Comparison of ENCODE assay signal across 29 cellular contexts in the genomic region with DNA sequence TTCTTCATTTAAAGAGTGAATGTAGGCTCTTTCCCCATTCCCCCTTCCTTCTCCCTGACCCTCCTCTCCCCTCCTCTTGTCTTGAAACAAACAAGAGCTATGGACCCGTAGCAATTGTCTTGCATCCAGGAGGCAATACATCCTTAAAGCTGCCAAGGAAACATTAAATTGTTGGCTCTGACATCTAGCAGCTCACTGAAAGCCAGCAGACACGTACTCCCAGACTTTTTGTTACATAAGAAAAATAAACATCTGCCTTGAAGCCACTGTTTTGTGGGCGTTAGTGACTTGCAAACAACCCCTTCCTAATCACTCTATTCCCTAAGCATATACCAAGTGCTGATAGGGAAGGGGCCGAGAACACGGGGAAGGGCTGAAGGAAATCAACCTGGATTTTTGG. TPM values are rescaled to one million over a fixed set of nuclear protein-coding genes. Genes with fewer than 3 reads are reported as not detected.
A peak's percentile ranks its signal among the peaks of the same experiment; 100 is the strongest.
DNase-seq lines count a peak whose midpoint lies in the region; ATAC-seq and TF ChIP-seq lines count a peak whose summit lies in the region.
"Had no signal": no experiment of that assay in that cellular context is flagged by ENCODE, and none has a peak within 500 bp of the region (broad histone marks: within the 10 kb centered on the region; RNA-seq: fewer than 3 reads in every experiment).

No MANE protein-coding gene starts in this region.

- WGBS in neuronal stem cell (ENCODE audit: extremely low coverage in 2 of 2, insufficient read length in 2 of 2, insufficient replicate concordance in 1 of 2), 2 donors = no CpG with 5 or more reads among the region's 5 CpGs
- WGBS in esophagus muscularis mucosa = 21% methylated on average over 5 of the region's 5 CpGs

- H4K91ac ChIP-seq in neuronal stem cell (ENCODE audit: low read depth, low read length, poor library complexity) = no peak overlapping the region

- H3K27me3 ChIP-seq in fibroblast of lung (ENCODE audit: control insufficient read depth, insufficient read depth, low read length) (no peaks in the 10 kb centered on the region), neuronal stem cell (ENCODE audit: control insufficient read depth in 3 of 3, insufficient read depth in 3 of 3, low read depth in 1 of 3, low read length in 3 of 3) (no peaks in the 10 kb centered on the region), esophagus muscularis mucosa (no peaks in the 10 kb centered on the region)
- H3K27me3 ChIP-seq: gastroesophageal sphincter, tibial artery had no signal

- DNase-seq in AG20443 (ENCODE audit: low spot score) (peak; percentile 28), NCI-H774 (lab: John Stamatoyannopoulos, UW) (peak; percentile 30), fibroblast of lung (ENCODE audit: low read depth in 2 of 2) (peak; percentile 23 to 36), neuronal stem cell (ENCODE audit: low spot score) (no peak), esophagus muscularis mucosa (ENCODE audit: extremely low spot score) (no peak), ecto neural progenitor cell (ENCODE audit: low spot score) (no peak), amniotic stem cell (lab: John Stamatoyannopoulos, UW) (no peak)
- DNase-seq: activated CD4-positive, alpha-beta memory T cell treated with anti-CD3 and anti-CD28 coated beads for 36 hours; effector CD4-positive, alpha-beta T cell; naive B cell; NCI-H1048; NCI-H1694 treated with DMSO at 0.1 percent for 48 hours; NCI-H526; stimulated activated CD8-positive, alpha-beta memory T cell treated with anti-CD3 and anti-CD28 coated beads, Interleukin-4, amount 100 ng/mL, for 48 hours; stimulated activated naive CD8-positive, alpha-beta T cell treated with anti-CD3 and anti-CD28 coated beads, Interleukin-15, amount 100 ng/mL, for 72 hours; T-cell; tibial artery had no signal

- H3K18ac ChIP-seq in neuronal stem cell (ENCODE audit: low read length) = no peak overlapping the region

- H2BK120ac ChIP-seq in neuronal stem cell (ENCODE audit: low read depth, low read length) = no peak overlapping the region

- ATAC-seq in HG03432 (IDR thresholded peaks at IDR 0.05; ENCODE audit: unreplicated experiment) = no peak
- ATAC-seq: gastroesophageal sphincter; HCT116; stimulated activated naive CD8-positive, alpha-beta T cell treated with anti-CD3 and anti-CD28 coated beads, Interleukin-15, amount 100 ng/mL, for 72 hours; T-cell had no signal

- no peaks in the 10 kb centered on the region for H3K79me2 ChIP-seq in fibroblast of lung (ENCODE audit: control insufficient read depth, insufficient read depth, low read length)

- no peak for TF ChIP-seq EP300 in esophagus muscularis mucosa (IDR thresholded peaks at IDR 0.05)

- no peak overlapping the region for H2BK15ac ChIP-seq in neuronal stem cell (ENCODE audit: low read length)

- H3K4me2 ChIP-seq in fibroblast of lung (ENCODE audit: extremely low read depth, insufficient read depth, low read length) (no peak overlapping the region), neuronal stem cell (ENCODE audit: insufficient read depth, low read length, poor library complexity, severe bottlenecking) (no peak overlapping the region)

- no peak overlapping the region for H2BK5ac ChIP-seq in neuronal stem cell (ENCODE audit: low read length)

- no peak overlapping the region for H3K9ac ChIP-seq in fibroblast of lung (ENCODE audit: insufficient read depth, low read length)
- no peak overlapping the region for H3K9ac ChIP-seq in neuronal stem cell (ENCODE audit: low read depth, low read length, poor library complexity)

- no peak overlapping the region for H3K4me3 ChIP-seq in fibroblast of lung (replicated peaks in 1 of 4; ENCODE audit: control extremely low read depth in 1 of 4, insufficient read depth in 1 of 4, low read depth in 3 of 4, low read length in 4 of 4)
- no peak overlapping the region for H3K4me3 ChIP-seq in neuronal stem cell (ENCODE audit: low read length in 2 of 2)
- H3K4me3 ChIP-seq in esophagus muscularis mucosa = no peak overlapping the region
- H3K4me3 ChIP-seq: gastroesophageal sphincter, skin epidermis, tibial artery had no signal

- no peak overlapping the region for H2AFZ ChIP-seq in fibroblast of lung (ENCODE audit: low read length)
- peak overlapping the region; percentile 60 for H2AFZ ChIP-seq in neuronal stem cell (ENCODE audit: low read length)

- no peak overlapping the region for H2AK5ac ChIP-seq in neuronal stem cell (ENCODE audit: low read depth, low read length)

- H3K27ac ChIP-seq in fibroblast of lung (ENCODE audit: insufficient read depth, low read length) = no peak overlapping the region
- H3K27ac ChIP-seq in neuronal stem cell (replicated peaks; ENCODE audit: low read length) = no peak overlapping the region
- no peak overlapping the region for H3K27ac ChIP-seq in esophagus muscularis mucosa (replicated peaks in 1 of 4)
- H3K27ac ChIP-seq: epithelial cell of prostate, gastroesophageal sphincter had no signal

- intact Hi-C loops in esophagus muscularis mucosa (cut with DNase I) = no loop called here

- no peak overlapping the region for H3K23ac ChIP-seq in neuronal stem cell (ENCODE audit: low read depth, low read length, poor library complexity)

- H3K4ac ChIP-seq in neuronal stem cell (ENCODE audit: low read length) = no peak overlapping the region

- TF ChIP-seq CTCF in fibroblast of lung (conservative IDR thresholded peaks at IDR 0.05 in 1 of 2, IDR thresholded peaks at IDR 0.05 in 1 of 2; ENCODE audit: low read depth in 1 of 2, low read length in 2 of 2) = no peak
- TF ChIP-seq CTCF in esophagus muscularis mucosa (IDR thresholded peaks at IDR 0.05) = no peak

- no peak for TF ChIP-seq POLR2A in esophagus muscularis mucosa (IDR thresholded peaks at IDR 0.05; ENCODE audit: low read depth)

- no peaks in the 10 kb centered on the region for H4K20me1 ChIP-seq in fibroblast of lung (ENCODE audit: control insufficient read depth, extremely low read depth, insufficient read depth, low read length)

- no peak overlapping the region for H4K8ac ChIP-seq in neuronal stem cell (ENCODE audit: low read depth, low read length)

- no peaks in the 10 kb centered on the region for H3K79me1 ChIP-seq in neuronal stem cell (ENCODE audit: low read depth, low read length)

- H3K14ac ChIP-seq in neuronal stem cell (ENCODE audit: low read length) = no peak overlapping the region

- H3K4me1 ChIP-seq in fibroblast of lung (ENCODE audit: control insufficient read depth, extremely low read depth, insufficient read depth, low read length) = no peaks in the 10 kb centered on the region
- H3K4me1 ChIP-seq in neuronal stem cell (ENCODE audit: control insufficient read depth in 2 of 2, insufficient read depth in 1 of 2, low read depth in 1 of 2, low read length in 2 of 2) = peaks cover 0 to 5% of the 10 kb centered on the region in 2 donors
- H3K4me1 ChIP-seq in esophagus muscularis mucosa = peaks cover 0 to 14% (median 12%) of the 10 kb centered on the region in 4 donors

- H3K9me3 ChIP-seq in fibroblast of lung (ENCODE audit: control insufficient read depth, insufficient read depth, low read depth, low read length) (no peaks in the 10 kb centered on the region), neuronal stem cell (replicated peaks in 1 of 2; ENCODE audit: control insufficient read depth in 2 of 2, insufficient read depth in 1 of 2, low read depth in 1 of 2, low read length in 2 of 2) (no peaks in the 10 kb centered on the region), esophagus muscularis mucosa (no peaks in the 10 kb centered on the region)
- H3K9me3 ChIP-seq: gastroesophageal sphincter, tibial artery had no signal

- no peak overlapping the region for H2BK12ac ChIP-seq in neuronal stem cell (ENCODE audit: low read length)

- H3K36me3 ChIP-seq in fibroblast of lung (ENCODE audit: control insufficient read depth, insufficient read depth, low read length) (no peaks in the 10 kb centered on the region), neuronal stem cell (replicated peaks in 1 of 2; ENCODE audit: control insufficient read depth in 2 of 2, insufficient read depth in 2 of 2, low read length in 2 of 2) (no peaks in the 10 kb centered on the region), esophagus muscularis mucosa (no peaks in the 10 kb centered on the region)
- H3K36me3 ChIP-seq: gastroesophageal sphincter, tibial artery had no signal

RNA-seq across cellular contexts. Expression of a gene that starts 8.6 kb away (rescaled TPM):
- total RNA-seq in fibroblast of lung (under 0.01 TPM in 2 replicates), esophagus muscularis mucosa (under 1 TPM in 1 of 4 donors, not detected in 3; 0.26 TPM)
- polyA plus RNA-seq in fibroblast of lung = 0.03 TPM in 1 of 2 replicates, not detected in the other
- not detected in 2 replicates for polyA plus RNA-seq in fibroblast of lung (2012)
- not detected in 2 replicates for polyA minus RNA-seq in fibroblast of lung (ENCODE audit: low replicate concordance)
- polyA plus RNA-seq in neuronal stem cell (2013, experiment 1 of 2) = 0.01 TPM
- not detected for polyA plus RNA-seq in neuronal stem cell (2013, experiment 2 of 2)
- total RNA-seq: activated CD4-positive, alpha-beta memory T cell treated with anti-CD3 and anti-CD28 coated beads for 36 hours had no signal
- polyA plus RNA-seq: BJ had no signal

RNA-seq across cellular contexts. Expression of a gene that starts 32.0 kb away (rescaled TPM):
- total RNA-seq in fibroblast of lung = 6.2 and 7.6 TPM in 2 replicates
- 13.4 and 14.2 TPM in 2 replicates for polyA plus RNA-seq in fibroblast of lung
- polyA plus RNA-seq in fibroblast of lung (2012) = 8.5 and 9.1 TPM in 2 replicates
- polyA minus RNA-seq in fibroblast of lung (ENCODE audit: low replicate concordance) = 0.43 and 0.56 TPM in 2 replicates
- 12.3 TPM for polyA plus RNA-seq in neuronal stem cell (2013, experiment 1 of 2)
- polyA plus RNA-seq in neuronal stem cell (2013, experiment 2 of 2) = 12.1 TPM
- 10 to 100 TPM in 2 of 4 donors, 1 to 10 TPM in 2; 6.1 to 12.7 (median 9.5) TPM for total RNA-seq in esophagus muscularis mucosa

RNA-seq across cellular contexts. Expression of a gene that starts 39.7 kb away (rescaled TPM):
- total RNA-seq in fibroblast of lung (not detected in 2 replicates), esophagus muscularis mucosa (not detected)
- not detected in 2 replicates for polyA plus RNA-seq in fibroblast of lung
- polyA plus RNA-seq in fibroblast of lung (2012) = not detected in 2 replicates
- polyA minus RNA-seq in fibroblast of lung (ENCODE audit: low replicate concordance) = not detected in 2 replicates
- not detected for polyA plus RNA-seq in neuronal stem cell (2013, experiment 1 of 2)
- not detected for polyA plus RNA-seq in neuronal stem cell (2013, experiment 2 of 2)
- total RNA-seq: A673; activated CD4-positive, alpha-beta memory T cell treated with anti-CD3 and anti-CD28 coated beads for 36 hours; gastroesophageal sphincter; liver; omental fat pad; pulmonary artery endothelial cell; RPMI7951; SK-MEL-5; T-cell had no signal
- polyA plus RNA-seq: BJ, liver had no signal

Comparison
In these comparisons a context has a peak if more than half of its experiments do, and no peak if none do; other contexts are left out.
1. DNase-seq: peak in AG20443 (single experiment), NCI-H774 (single experiment) and fibroblast of lung (2 of 2); none in neuronal stem cell (single experiment), esophagus muscularis mucosa (single experiment), ecto neural progenitor cell (single experiment) and amniotic stem cell (single experiment).